In the genomic region with DNA sequence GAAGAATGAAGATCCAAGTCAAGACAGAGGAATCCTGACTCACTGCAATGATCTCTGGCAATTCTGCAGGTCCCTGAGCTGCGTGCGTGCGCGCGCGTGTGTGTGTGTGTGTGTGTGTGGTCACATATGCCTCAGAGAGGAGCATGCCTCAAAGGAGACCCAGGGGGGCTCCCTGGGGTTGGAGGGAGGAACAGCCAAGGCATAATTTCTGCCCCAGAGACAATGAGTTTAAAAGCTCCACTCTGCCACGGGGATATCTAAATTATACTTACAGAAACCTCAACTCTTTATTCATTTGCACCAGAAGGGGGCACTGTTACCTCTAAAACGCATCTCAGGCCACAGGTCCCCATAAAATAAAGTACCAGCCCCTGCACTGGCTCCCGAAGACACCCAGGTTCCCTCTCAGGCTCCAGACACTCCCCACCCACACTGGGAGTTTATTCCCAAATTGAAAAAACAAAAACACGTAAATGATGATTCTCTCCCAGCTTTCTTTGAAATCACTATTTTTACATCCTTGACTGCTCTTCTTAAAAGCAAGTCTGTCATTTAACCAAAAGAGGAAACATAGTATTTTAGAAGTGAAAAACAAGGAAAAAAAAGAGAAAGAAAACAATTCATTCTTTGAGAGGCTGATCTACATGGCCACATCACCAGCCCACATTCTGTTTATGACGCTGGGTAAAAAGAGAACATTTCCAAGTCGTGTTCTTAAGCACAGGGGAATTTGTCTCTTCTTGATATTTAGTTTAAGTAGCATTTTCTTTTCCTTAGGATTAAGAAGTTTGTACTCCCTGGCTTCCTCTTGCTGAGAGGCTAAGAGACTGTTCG, we compare ENCODE assay signal across 1 cellular context.
TF ChIP-seq lines count a peak whose summit lies in the region.

No MANE protein-coding gene starts in this region.

TF ChIP-seq in GM23338, 12 proteins besides CTCF, POLR2A, EP300 and RAD21:
- TF ChIP-seq POLR2AphosphoS5 (IDR thresholded peaks at IDR 0.05; ENCODE audit: low read depth) (no peak), CREB1 (CRISPR knock-in tag; IDR thresholded peaks at IDR 0.05; ENCODE audit: low read depth) (no peak), REST (IDR thresholded peaks at IDR 0.05; ENCODE audit: unreplicated experiment) (no peak), ZNF114 (CRISPR knock-in tag; IDR thresholded peaks at IDR 0.05) (no peak), STAT1 (IDR thresholded peaks at IDR 0.05; ENCODE audit: unreplicated experiment) (no peak), NANOG (IDR thresholded peaks at IDR 0.05; ENCODE audit: borderline replicate concordance) (no peak), ZNF331 (CRISPR knock-in tag; IDR thresholded peaks at IDR 0.05; ENCODE audit: low read depth) (no peak), EZH2 (IDR thresholded peaks at IDR 0.05; ENCODE audit: low read depth, unreplicated experiment) (no peak), JUNB (IDR thresholded peaks at IDR 0.05; ENCODE audit: unreplicated experiment) (no peak), EZH2phosphoT487 (IDR thresholded peaks at IDR 0.05; ENCODE audit: unreplicated experiment) (no peak), ETS1 (IDR thresholded peaks at IDR 0.05) (no peak)
- TF ChIP-seq, protein P1, sequence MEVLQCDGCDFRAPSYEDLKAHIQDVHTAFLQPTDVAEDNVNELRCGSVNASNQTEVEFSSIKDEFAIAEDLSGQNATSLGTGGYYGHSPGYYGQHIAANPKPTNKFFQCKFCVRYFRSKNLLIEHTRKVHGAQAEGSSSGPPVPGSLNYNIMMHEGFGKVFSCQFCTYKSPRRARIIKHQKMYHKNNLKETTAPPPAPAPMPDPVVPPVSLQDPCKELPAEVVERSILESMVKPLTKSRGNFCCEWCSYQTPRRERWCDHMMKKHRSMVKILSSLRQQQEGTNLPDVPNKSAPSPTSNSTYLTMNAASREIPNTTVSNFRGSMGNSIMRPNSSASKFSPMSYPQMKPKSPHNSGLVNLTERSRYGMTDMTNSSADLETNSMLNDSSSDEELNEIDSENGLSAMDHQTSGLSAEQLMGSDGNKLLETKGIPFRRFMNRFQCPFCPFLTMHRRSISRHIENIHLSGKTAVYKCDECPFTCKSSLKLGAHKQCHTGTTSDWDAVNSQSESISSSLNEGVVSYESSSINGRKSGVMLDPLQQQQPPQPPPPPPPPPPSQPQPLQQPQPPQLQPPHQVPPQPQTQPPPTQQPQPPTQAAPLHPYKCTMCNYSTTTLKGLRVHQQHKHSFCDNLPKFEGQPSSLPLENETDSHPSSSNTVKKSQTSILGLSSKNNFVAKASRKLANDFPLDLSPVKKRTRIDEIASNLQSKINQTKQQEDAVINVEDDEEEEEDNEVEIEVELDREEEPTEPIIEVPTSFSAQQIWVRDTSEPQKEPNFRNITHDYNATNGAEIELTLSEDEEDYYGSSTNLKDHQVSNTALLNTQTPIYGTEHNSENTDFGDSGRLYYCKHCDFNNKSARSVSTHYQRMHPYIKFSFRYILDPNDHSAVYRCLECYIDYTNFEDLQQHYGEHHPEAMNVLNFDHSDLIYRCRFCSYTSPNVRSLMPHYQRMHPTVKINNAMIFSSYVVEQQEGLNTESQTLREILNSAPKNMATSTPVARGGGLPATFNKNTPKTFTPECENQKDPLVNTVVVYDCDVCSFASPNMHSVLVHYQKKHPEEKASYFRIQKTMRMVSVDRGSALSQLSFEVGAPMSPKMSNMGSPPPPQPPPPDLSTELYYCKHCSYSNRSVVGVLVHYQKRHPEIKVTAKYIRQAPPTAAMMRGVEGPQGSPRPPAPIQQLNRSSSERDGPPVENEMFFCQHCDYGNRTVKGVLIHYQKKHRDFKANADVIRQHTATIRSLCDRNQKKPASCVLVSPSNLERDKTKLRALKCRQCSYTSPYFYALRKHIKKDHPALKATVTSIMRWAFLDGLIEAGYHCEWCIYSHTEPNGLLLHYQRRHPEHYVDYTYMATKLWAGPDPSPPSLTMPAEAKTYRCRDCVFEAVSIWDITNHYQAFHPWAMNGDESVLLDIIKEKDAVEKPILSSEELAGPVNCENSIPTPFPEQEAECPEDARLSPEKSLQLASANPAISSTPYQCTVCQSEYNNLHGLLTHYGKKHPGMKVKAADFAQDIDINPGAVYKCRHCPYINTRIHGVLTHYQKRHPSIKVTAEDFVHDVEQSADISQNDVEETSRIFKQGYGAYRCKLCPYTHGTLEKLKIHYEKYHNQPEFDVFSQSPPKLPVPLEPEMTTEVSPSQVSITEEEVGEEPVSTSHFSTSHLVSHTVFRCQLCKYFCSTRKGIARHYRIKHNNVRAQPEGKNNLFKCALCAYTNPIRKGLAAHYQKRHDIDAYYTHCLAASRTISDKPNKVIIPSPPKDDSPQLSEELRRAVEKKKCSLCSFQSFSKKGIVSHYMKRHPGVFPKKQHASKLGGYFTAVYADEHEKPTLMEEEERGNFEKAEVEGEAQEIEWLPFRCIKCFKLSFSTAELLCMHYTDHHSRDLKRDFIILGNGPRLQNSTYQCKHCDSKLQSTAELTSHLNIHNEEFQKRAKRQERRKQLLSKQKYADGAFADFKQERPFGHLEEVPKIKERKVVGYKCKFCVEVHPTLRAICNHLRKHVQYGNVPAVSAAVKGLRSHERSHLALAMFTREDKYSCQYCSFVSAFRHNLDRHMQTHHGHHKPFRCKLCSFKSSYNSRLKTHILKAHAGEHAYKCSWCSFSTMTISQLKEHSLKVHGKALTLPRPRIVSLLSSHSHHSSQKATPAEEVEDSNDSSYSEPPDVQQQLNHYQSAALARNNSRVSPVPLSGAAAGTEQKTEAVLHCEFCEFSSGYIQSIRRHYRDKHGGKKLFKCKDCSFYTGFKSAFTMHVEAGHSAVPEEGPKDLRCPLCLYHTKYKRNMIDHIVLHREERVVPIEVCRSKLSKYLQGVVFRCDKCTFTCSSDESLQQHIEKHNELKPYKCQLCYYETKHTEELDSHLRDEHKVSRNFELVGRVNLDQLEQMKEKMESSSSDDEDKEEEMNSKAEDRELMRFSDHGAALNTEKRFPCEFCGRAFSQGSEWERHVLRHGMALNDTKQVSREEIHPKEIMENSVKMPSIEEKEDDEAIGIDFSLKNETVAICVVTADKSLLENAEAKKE (CRISPR knock-in tag; IDR thresholded peaks at IDR 0.05) = no peak
